Comparison of ENCODE assay signal across 39 cellular contexts in the genomic region with DNA sequence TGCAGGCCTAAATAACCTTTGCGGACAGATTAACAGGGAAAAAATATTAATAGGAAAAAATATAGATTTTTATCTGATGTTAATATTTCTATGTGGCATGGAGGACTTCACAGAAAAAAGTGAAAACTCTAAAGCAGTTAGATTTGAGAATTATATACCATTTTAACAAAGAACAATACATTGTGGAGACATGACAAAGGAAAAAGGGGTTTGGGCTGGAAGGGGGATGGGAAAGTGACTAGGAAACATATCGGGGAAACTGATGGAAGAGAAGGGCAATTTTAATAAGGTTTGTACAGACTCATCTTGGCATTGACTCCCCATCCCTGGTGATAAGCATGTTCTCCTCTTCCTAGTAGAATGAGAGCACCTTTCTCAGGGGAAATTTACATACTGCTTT. TPM values are rescaled to one million over a fixed set of nuclear protein-coding genes. Genes with fewer than 3 reads are reported as not detected.
"Had no signal": no experiment of that assay in that cellular context is flagged by ENCODE, and none has a peak within 500 bp of the region (broad histone marks: within the 10 kb centered on the region; RNA-seq: fewer than 3 reads in every experiment).

No MANE protein-coding gene starts in this region.

- H3K27me3 Mint-ChIP-seq: activated B cell treated with CpG ODN at 0.5 μM for 24 hours; activated CD4-positive, alpha-beta memory T cell treated with anti-CD3 and anti-CD28 coated beads for 36 hours; activated CD8-positive, alpha-beta T cell treated with anti-CD3 and anti-CD28 coated beads for 36 hours; activated naive CD8-positive, alpha-beta T cell treated with anti-CD3 and anti-CD28 coated beads for 36 hours; activated T-helper 17 cell treated with anti-CD3 and anti-CD28 coated beads, Interleukin-2, amount 50 U/mL, for 72 hours had no signal

- H3K36me3 ChIP-seq: breast epithelium had no signal

- H3K9me3 ChIP-seq: adrenal gland, body of pancreas had no signal

- H3K27ac ChIP-seq: adrenal gland, body of pancreas, brain microvascular endothelial cell, breast epithelium, VCaP had no signal

- H3K27ac Mint-ChIP-seq: activated B cell treated with CpG ODN at 0.5 μM for 24 hours; activated CD4-positive, alpha-beta memory T cell treated with anti-CD3 and anti-CD28 coated beads for 36 hours; activated CD8-positive, alpha-beta T cell treated with anti-CD3 and anti-CD28 coated beads for 36 hours; activated naive CD4-positive, alpha-beta T cell treated with anti-CD3 and anti-CD28 coated beads for 36 hours; activated naive CD4-positive, alpha-beta T cell treated with anti-CD3 and anti-CD28 coated beads, Interleukin-2, amount 50 U/mL, for 72 hours; activated naive CD8-positive, alpha-beta T cell treated with anti-CD3 and anti-CD28 coated beads for 36 hours; activated T-cell treated with anti-CD3 and anti-CD28 coated beads, Interleukin-2, amount 50 U/mL, for 72 hours; activated T-helper 1 cell treated with anti-CD3 and anti-CD28 coated beads, Interleukin-12 subunit alpha, Interleukin-12 subunit beta, Interleukin-2, Interleukin-4 antibody, amounts not matched to agents 30 ng/mL and 10 ng/mL and 1 ng/mL, durations not matched to agents 14 hours and 24 hours and 36 hours; activated T-helper 17 cell treated with anti-CD3 and anti-CD28 coated beads, Interleukin-2, amount 50 U/mL, for 72 hours; T-helper 1 cell treated with Interleukin-12 subunit alpha and Interleukin-12 subunit beta and Interleukin-4 antibody, amounts not matched to agents 30 μg/mL and 1 μg/mL, for 36 hours; T-helper 2 cell treated with Interferon-gamma antibody and Interleukin-4, amounts not matched to agents 5 μg/mL and 100 μg/mL, for 36 hours had no signal

- DNase-seq: activated B cell treated with CpG ODN at 0.5 μM for 24 hours; activated CD4-positive, alpha-beta memory T cell treated with anti-CD3 and anti-CD28 coated beads for 36 hours; activated CD4-positive, alpha-beta T cell treated with anti-CD3 and anti-CD28 coated beads for 48 hours; activated CD4-positive, alpha-beta T cell treated with anti-CD3 and anti-CD28 coated beads, Interleukin-2, amount 50 U/mL, for 1 hour; activated CD4-positive, alpha-beta T cell treated with anti-CD3 and anti-CD28 coated beads, Interleukin-2, amount 50 U/mL, for 4 hours; activated CD4-positive, CD25-positive, alpha-beta regulatory T cell treated with anti-CD3 and anti-CD28 coated beads, Interleukin-2, amount 50 U/mL, for 72 hours; activated CD8-positive, alpha-beta memory T cell treated with anti-CD3 and anti-CD28 coated beads, Interleukin-2, amount 50 U/mL, for 4 hours; activated CD8-positive, alpha-beta T cell treated with anti-CD3 and anti-CD28 coated beads for 36 hours; activated effector memory CD4-positive, alpha-beta T cell treated with anti-CD3 and anti-CD28 coated beads, Interleukin-2, amount 50 U/mL, for 16 hours; activated gamma-delta T cell treated with Interleukin-2 at 50 U/mL for 16 hours; activated naive CD4-positive, alpha-beta T cell; activated naive CD4-positive, alpha-beta T cell treated with anti-CD3 and anti-CD28 coated beads for 36 hours; activated naive CD4-positive, alpha-beta T cell treated with anti-CD3 and anti-CD28 coated beads, Interleukin-2, amount 50 U/mL, for 16 hours; activated naive CD8-positive, alpha-beta T cell treated with anti-CD3 and anti-CD28 coated beads for 36 hours; activated T-cell treated with anti-CD3 and anti-CD28 coated beads for 4 hours; activated T-cell treated with anti-CD3 and anti-CD28 coated beads, Interleukin-2, amount 50 U/mL, for 1 hour; activated T-cell treated with anti-CD3 and anti-CD28 coated beads, Interleukin-2, amount 50 U/mL, for 4 hours; activated T-cell treated with anti-CD3 and anti-CD28 coated beads, Interleukin-2, amount 50 U/mL, for 72 hours; adrenal gland; amniotic stem cell; aorta; body of pancreas; brain microvascular endothelial cell; central memory CD4-positive, alpha-beta T cell; T-helper 1 cell; T-helper 2 cell; T-helper 9 cell had no signal

- ATAC-seq: activated CD8-positive, alpha-beta T cell treated with anti-CD3 and anti-CD28 coated beads for 36 hours; activated naive CD4-positive, alpha-beta T cell treated with anti-CD3 and anti-CD28 coated beads, Interleukin-2, amount 50 U/mL, for 72 hours; activated T-cell treated with anti-CD3 and anti-CD28 coated beads, Interleukin-2, amount 50 U/mL, for 4 hours; activated T-cell treated with anti-CD3 and anti-CD28 coated beads, Interleukin-2, amount 50 U/mL, for 72 hours; activated T-helper 17 cell treated with anti-CD3 and anti-CD28 coated beads, Interleukin-2, amount 50 U/mL, for 72 hours; body of pancreas had no signal

- H3K27me3 ChIP-seq: adrenal gland, body of pancreas, brain microvascular endothelial cell, breast epithelium had no signal

- H3K4me1 Mint-ChIP-seq: activated B cell treated with CpG ODN at 0.5 μM for 24 hours; activated naive CD8-positive, alpha-beta T cell treated with anti-CD3 and anti-CD28 coated beads for 36 hours; activated T-helper 17 cell treated with anti-CD3 and anti-CD28 coated beads, Interleukin-2, amount 50 U/mL, for 72 hours had no signal

- H3K4me1 ChIP-seq: body of pancreas, breast epithelium had no signal

- H3K4me3 Mint-ChIP-seq: activated B cell treated with CpG ODN at 0.5 μM for 24 hours; activated CD4-positive, alpha-beta memory T cell treated with anti-CD3 and anti-CD28 coated beads for 36 hours; activated CD8-positive, alpha-beta T cell treated with anti-CD3 and anti-CD28 coated beads for 36 hours; activated naive CD4-positive, alpha-beta T cell treated with anti-CD3 and anti-CD28 coated beads for 36 hours; activated naive CD8-positive, alpha-beta T cell treated with anti-CD3 and anti-CD28 coated beads for 36 hours; activated T-cell treated with anti-CD3 and anti-CD28 coated beads, Interleukin-2, amount 50 U/mL, for 4 hours; activated T-cell treated with anti-CD3 and anti-CD28 coated beads, Interleukin-2, amount 50 U/mL, for 72 hours; activated T-helper 1 cell treated with anti-CD3 and anti-CD28 coated beads, Interleukin-12 subunit alpha, Interleukin-12 subunit beta, Interleukin-2, Interleukin-4 antibody, amounts not matched to agents 30 ng/mL and 10 ng/mL and 1 ng/mL, durations not matched to agents 14 hours and 24 hours and 36 hours; activated T-helper 17 cell treated with anti-CD3 and anti-CD28 coated beads, Interleukin-2, amount 50 U/mL, for 72 hours; T-helper 1 cell treated with Interleukin-12 subunit alpha and Interleukin-12 subunit beta and Interleukin-4 antibody, amounts not matched to agents 30 μg/mL and 1 μg/mL, for 36 hours; T-helper 2 cell treated with Interferon-gamma antibody and Interleukin-4, amounts not matched to agents 5 μg/mL and 100 μg/mL, for 36 hours had no signal

- FAIRE-seq: astrocyte, TTC549 had no signal

- H3K4me3 ChIP-seq: adrenal gland, body of pancreas, breast epithelium had no signal

RNA-seq across cellular contexts. Expression of a gene that starts 21.0 kb away (rescaled TPM):
- total RNA-seq: activated CD8-positive, alpha-beta memory T cell treated with anti-CD3 and anti-CD28 coated beads for 36 hours; activated CD8-positive, alpha-beta T cell treated with anti-CD3 and anti-CD28 coated beads for 36 hours; activated naive CD4-positive, alpha-beta T cell treated with anti-CD3 and anti-CD28 coated beads for 36 hours; activated naive CD4-positive, alpha-beta T cell treated with anti-CD3 and anti-CD28 coated beads, Interleukin-2, amount 50 U/mL, for 72 hours; activated naive CD8-positive, alpha-beta T cell treated with anti-CD3 and anti-CD28 coated beads for 36 hours; activated T-cell treated with anti-CD3 and anti-CD28 coated beads, Interleukin-2, amount 50 U/mL, for 4 hours; activated T-cell treated with anti-CD3 and anti-CD28 coated beads, Interleukin-2, amount 50 U/mL, for 72 hours; activated T-helper 1 cell treated with anti-CD3 and anti-CD28 coated beads, Interleukin-12 subunit alpha, Interleukin-12 subunit beta, Interleukin-2, Interleukin-4 antibody, amounts not matched to agents 30 ng/mL and 10 ng/mL and 1 ng/mL, durations not matched to agents 14 hours and 24 hours and 36 hours; activated T-helper 17 cell treated with anti-CD3 and anti-CD28 coated beads, Interleukin-2, amount 50 U/mL, for 72 hours; adrenal gland; astrocyte; body of pancreas; breast epithelium; cardiac septum; cerebellum had no signal
